ENCODE assay signal across 24 cellular contexts in the genomic region with DNA sequence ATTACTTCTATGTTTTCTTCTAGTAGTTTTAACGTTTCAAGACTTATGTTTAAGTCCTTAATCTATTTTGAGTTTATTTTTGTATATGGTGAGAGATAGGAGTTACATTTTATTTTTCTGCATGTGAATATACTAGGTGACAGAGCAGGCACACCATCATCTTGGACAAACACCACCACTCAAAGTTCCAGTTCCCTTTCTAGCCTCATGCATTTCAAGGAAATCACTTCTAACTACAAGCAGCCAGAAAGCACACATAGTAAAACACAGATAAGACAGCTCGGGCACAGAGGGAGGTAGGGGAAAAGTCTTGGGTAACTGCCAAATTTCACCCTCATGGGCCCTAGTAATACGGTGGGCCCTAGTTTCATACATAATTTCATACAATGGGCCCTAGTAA.
"Had no signal": no experiment of that assay in that cellular context is flagged by ENCODE, and none has a peak within 500 bp of the region (broad histone marks: within the 10 kb centered on the region; RNA-seq: fewer than 3 reads in every experiment).

No MANE protein-coding gene starts in this region.

- H3K4me1 ChIP-seq: ascending aorta, breast epithelium had no signal

- H3K4me3 ChIP-seq: ascending aorta, breast epithelium, coronary artery, dorsolateral prefrontal cortex had no signal

- H3K9me3 ChIP-seq: ascending aorta, breast epithelium had no signal

- DNase-seq: activated B cell treated with CpG ODN at 0.5 μM for 24 hours; activated CD4-positive, alpha-beta T cell treated with anti-CD3 and anti-CD28 coated beads for 48 hours; activated CD4-positive, alpha-beta T cell treated with anti-CD3 and anti-CD28 coated beads, Interleukin-2, amount 50 U/mL, for 1 hour; activated CD4-positive, alpha-beta T cell treated with anti-CD3 and anti-CD28 coated beads, Interleukin-2, amount 50 U/mL, for 48 hours; activated CD8-positive, alpha-beta memory T cell treated with anti-CD3 and anti-CD28 coated beads, Interleukin-2, amount 10 ng/mL, durations not matched to agents 7 days and 5 days; activated CD8-positive, alpha-beta memory T cell treated with anti-CD3 and anti-CD28 coated beads, Interleukin-2, amount 50 U/mL, for 4 hours; activated CD8-positive, alpha-beta T cell treated with anti-CD3 and anti-CD28 coated beads, Interleukin-2, amount 10 ng/mL, durations not matched to agents 7 days and 5 days; activated effector memory CD4-positive, alpha-beta T cell treated with anti-CD3 and anti-CD28 coated beads, Interleukin-2, amount 50 U/mL, for 16 hours; activated naive CD4-positive, alpha-beta T cell treated with anti-CD3 and anti-CD28 coated beads for 36 hours; activated naive CD8-positive, alpha-beta T cell treated with anti-CD3 and anti-CD28 coated beads, Interleukin-2, amount 10 ng/mL, durations not matched to agents 7 days and 5 days; activated T-cell treated with anti-CD3 and anti-CD28 coated beads, Interleukin-2, amount 50 U/mL, for 1 hour; activated T-cell treated with anti-CD3 and anti-CD28 coated beads, Interleukin-2, amount 50 U/mL, for 48 hours; dorsolateral prefrontal cortex; effector memory CD4-positive, alpha-beta T cell; endodermal cell; foreskin fibroblast; head of caudate nucleus; T-helper 2 cell; WERI-Rb-1 had no signal

- H3K36me3 ChIP-seq: ascending aorta, breast epithelium, WERI-Rb-1 had no signal

- H3K27ac ChIP-seq: ascending aorta, breast epithelium, coronary artery, dorsolateral prefrontal cortex, WERI-Rb-1 had no signal

- H3K27me3 ChIP-seq: ascending aorta, breast epithelium, dorsolateral prefrontal cortex had no signal

- ATAC-seq: activated CD4-positive, CD25-positive, alpha-beta regulatory T cell treated with anti-CD3 and anti-CD28 coated beads, Interleukin-2, amount 50 U/mL, for 24 hours; activated CD8-positive, alpha-beta memory T cell treated with anti-CD3 and anti-CD28 coated beads, Interleukin-2, amount 10 ng/mL, durations not matched to agents 7 days and 5 days; activated CD8-positive, alpha-beta T cell treated with anti-CD3 and anti-CD28 coated beads, Interleukin-2, amount 10 ng/mL, durations not matched to agents 7 days and 5 days; esophagus mucosa had no signal
